In genomic region chr5:132364319-132364718, GRCh38 we compare ENCODE assay signal across 1 cellular context.
TF ChIP-seq lines count a peak whose summit lies in the region.

No MANE protein-coding gene starts in this region.

TF ChIP-seq in liver, 16 proteins besides CTCF, POLR2A, EP300 and RAD21 (continued from another document):
- TF ChIP-seq, protein P1, sequence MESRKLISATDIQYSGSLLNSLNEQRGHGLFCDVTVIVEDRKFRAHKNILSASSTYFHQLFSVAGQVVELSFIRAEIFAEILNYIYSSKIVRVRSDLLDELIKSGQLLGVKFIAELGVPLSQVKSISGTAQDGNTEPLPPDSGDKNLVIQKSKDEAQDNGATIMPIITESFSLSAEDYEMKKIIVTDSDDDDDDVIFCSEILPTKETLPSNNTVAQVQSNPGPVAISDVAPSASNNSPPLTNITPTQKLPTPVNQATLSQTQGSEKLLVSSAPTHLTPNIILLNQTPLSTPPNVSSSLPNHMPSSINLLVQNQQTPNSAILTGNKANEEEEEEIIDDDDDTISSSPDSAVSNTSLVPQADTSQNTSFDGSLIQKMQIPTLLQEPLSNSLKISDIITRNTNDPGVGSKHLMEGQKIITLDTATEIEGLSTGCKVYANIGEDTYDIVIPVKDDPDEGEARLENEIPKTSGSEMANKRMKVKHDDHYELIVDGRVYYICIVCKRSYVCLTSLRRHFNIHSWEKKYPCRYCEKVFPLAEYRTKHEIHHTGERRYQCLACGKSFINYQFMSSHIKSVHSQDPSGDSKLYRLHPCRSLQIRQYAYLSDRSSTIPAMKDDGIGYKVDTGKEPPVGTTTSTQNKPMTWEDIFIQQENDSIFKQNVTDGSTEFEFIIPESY (IDR thresholded peaks at IDR 0.05): peak; percentile 79
